In genomic region chr10:31927597-31928530, GRCh38 we compare ENCODE assay signal across 8 cellular contexts. TPM values are rescaled to one million over a fixed set of nuclear protein-coding genes. Genes with fewer than 3 reads are reported as not detected.
DNase-seq lines count a peak whose midpoint lies in the region; ATAC-seq and TF ChIP-seq lines count a peak whose summit lies in the region.

No MANE protein-coding gene starts in this region.

- no peak for TF ChIP-seq RAD21 in SK-N-SH (IDR thresholded peaks at IDR 0.05; ENCODE audit: low read length)

- H3K27me3 ChIP-seq in DND-41 (ENCODE audit: insufficient read depth, low read length, poor library complexity), result no peaks in the 10 kb centered on the region
- no peaks in the 10 kb centered on the region for H3K27me3 ChIP-seq in SK-N-SH (ENCODE audit: insufficient read depth)
- no peaks in the 10 kb centered on the region for H3K27me3 ChIP-seq in cardiac muscle cell

- H3K4me1 ChIP-seq in DND-41 (ENCODE audit: insufficient read depth, low read length) (peaks cover 37% of the 10 kb centered on the region), SK-N-SH (ENCODE audit: control insufficient read depth in 1 of 2, insufficient read depth in 2 of 2, low read depth in 1 of 2, low read length in 1 of 2) (peaks cover 7 to 13% of the 10 kb centered on the region in 2 experiments; a peak in 3 of 4 replicates), cardiac muscle cell (ENCODE audit: low read depth) (peaks cover 24% of the 10 kb centered on the region)

- no peaks in the 10 kb centered on the region for H3K36me3 Mint-ChIP-seq in osteocyte (ENCODE audit: unreplicated experiment)

- peak overlapping the region; percentile 92 for H2AFZ ChIP-seq in DND-41 (ENCODE audit: low read depth, low read length)
- H2AFZ ChIP-seq in SK-N-SH (ENCODE audit: low read depth), result peak overlapping the region; percentile 77

- no peaks in the 10 kb centered on the region for H3K9me3 Mint-ChIP-seq in osteocyte (ENCODE audit: unreplicated experiment)

- POLR2A ChIA-PET in SK-N-SH (lab: Yijun Ruan, JAX), result interaction anchor here (0.5 to 1.0 kb wide), 2 partner anchors 17 to 1143 kb away, joined by 3 read pairs; no protein-coding TSS in a partner anchor

- CTCF ChIA-PET in SK-N-SH (lab: Yijun Ruan, JAX), result interaction anchor here (0.5 to 1.3 kb wide), 4 partner anchors 9 to 79 kb away, joined by 3 to 4 read pairs (median 3); no protein-coding TSS in a partner anchor

- H3K9ac ChIP-seq in DND-41 (ENCODE audit: low read depth, low read length) (peak overlapping the region; percentile 89), SK-N-SH (peak overlapping the region; percentile 95)

- H3K36me3 ChIP-seq in DND-41 (ENCODE audit: insufficient read depth, low read length), result no peaks in the 10 kb centered on the region; the same call in 1 of the 2 replicates
- H3K36me3 ChIP-seq in SK-N-SH (replicated peaks in 1 of 2; ENCODE audit: control insufficient read depth in 1 of 2, insufficient read depth in 2 of 2, low read length in 1 of 2), result peaks cover 0 to 6% of the 10 kb centered on the region in 2 experiments
- no peaks in the 10 kb centered on the region for H3K36me3 ChIP-seq in cardiac muscle cell

- peak overlapping the region; percentile 86 for H3K4me3 Mint-ChIP-seq in osteocyte (ENCODE audit: unreplicated experiment)

- no peaks in the 10 kb centered on the region for H3K27me3 Mint-ChIP-seq in osteocyte (ENCODE audit: unreplicated experiment)

- peak overlapping the region; percentile 89 for H3K27ac Mint-ChIP-seq in osteocyte (ENCODE audit: unreplicated experiment)

- H4K20me1 ChIP-seq in DND-41 (ENCODE audit: insufficient read depth, low read length) (no peaks in the 10 kb centered on the region; the same call in 1 of the 2 replicates), SK-N-SH (ENCODE audit: insufficient read depth) (peaks cover 47% of the 10 kb centered on the region)

- ATAC-seq in DND-41 (ENCODE audit: insufficient read depth, low read depth) (peak; percentile 64), GM21528 (IDR thresholded peaks at IDR 0.05; ENCODE audit: low FRiP score, unreplicated experiment) (peak; percentile 35)

- DNase-seq in DND-41, result peak; percentile 86
- DNase-seq in HuH-7.5 (ENCODE audit: low spot score), result peak; percentile 44
- peak; percentile 84 for DNase-seq in SK-N-SH
- peak; percentile 6 for DNase-seq in activated naive CD8-positive, alpha-beta T cell treated with anti-CD3 and anti-CD28 coated beads, Interleukin-2, amount 50 U/mL, for 16 hours (ENCODE audit: low read depth, low spot score)
- peak; percentile 43 to 83 for DNase-seq in cardiac muscle cell (ENCODE audit: low read depth in 1 of 2, low spot score in 1 of 2)
- no peak for DNase-seq in osteocyte (ENCODE audit: extremely low spot score, unreplicated experiment)
- DNase-seq in HPDE6-E6E7 (ENCODE audit: extremely low spot score), result no peak

- H3K4me1 Mint-ChIP-seq in osteocyte (ENCODE audit: unreplicated experiment), result peaks cover 28% of the 10 kb centered on the region

- TF ChIP-seq CTCF in DND-41 (IDR thresholded peaks at IDR 0.05; ENCODE audit: borderline replicate concordance, extremely low read depth, low read length, poor library complexity, severe bottlenecking), result peak; percentile 34
- TF ChIP-seq CTCF in SK-N-SH (IDR thresholded peaks at IDR 0.05), result peak; percentile 51
- peak; percentile 35 for TF ChIP-seq CTCF in cardiac muscle cell (IDR thresholded peaks at IDR 0.05; ENCODE audit: low read depth, low read length)
- peak; percentile 42 for TF ChIP-seq CTCF in osteocyte (IDR thresholded peaks at IDR 0.05)

- H3K9me3 ChIP-seq in DND-41 (ENCODE audit: insufficient read depth, low read length, severe bottlenecking), result no peaks in the 10 kb centered on the region
- no peaks in the 10 kb centered on the region for H3K9me3 ChIP-seq in SK-N-SH
- no peaks in the 10 kb centered on the region for H3K9me3 ChIP-seq in cardiac muscle cell (ENCODE audit: low read depth)

- H3F3A ChIP-seq in SK-N-SH (replicated peaks; ENCODE audit: insufficient read depth), result peaks cover 24% of the 10 kb centered on the region

- no peaks in the 10 kb centered on the region for H3K9me2 ChIP-seq in SK-N-SH

- no peak for TF ChIP-seq EP300 in SK-N-SH (IDR thresholded peaks at IDR 0.05; ENCODE audit: borderline replicate concordance in 1 of 2, low read depth in 1 of 2, low read length in 1 of 2)

- H3K4me3 ChIP-seq in DND-41 (ENCODE audit: low read depth in 1 of 2, low read length in 2 of 2) (peak overlapping the region; percentile 41 to 83; a peak in 3 of 4 replicates), SK-N-SH (ENCODE audit: low read depth in 2 of 2, low read length in 1 of 2) (peak overlapping the region; percentile 94 to 96), cardiac muscle cell (peak overlapping the region; percentile 69)

- under 1% methylated on average over 22 of the region's 64 CpGs for WGBS in SK-N-SH (ENCODE audit: low lambda C conversion rate)

- H3K4me2 ChIP-seq in DND-41 (ENCODE audit: insufficient read depth, low read length), result peak overlapping the region; percentile 94
- H3K4me2 ChIP-seq in SK-N-SH, result peak overlapping the region; percentile 87

- peak overlapping the region; percentile 83 for H3K27ac ChIP-seq in DND-41 (ENCODE audit: low read length)
- H3K27ac ChIP-seq in SK-N-SH (ENCODE audit: low read depth in 2 of 2, low read length in 1 of 2), result peak overlapping the region; percentile 93 to 95
- peak overlapping the region; percentile 98 for H3K27ac ChIP-seq in cardiac muscle cell

- H3K79me2 ChIP-seq in DND-41 (ENCODE audit: insufficient read depth, low read length), result peaks cover 60% of the 10 kb centered on the region
- H3K79me2 ChIP-seq in SK-N-SH (ENCODE audit: insufficient read depth), result peaks cover 52% of the 10 kb centered on the region

TF ChIP-seq in SK-N-SH, 30 proteins besides CTCF, POLR2A, EP300 and RAD21:
- TF ChIP-seq USF2 (IDR thresholded peaks at IDR 0.05; ENCODE audit: borderline replicate concordance, low read depth, low read length), result no peak
- peak; percentile 50; the same call in 1 of the 2 replicates for TF ChIP-seq MAX (IDR thresholded peaks at IDR 0.05; ENCODE audit: low read depth)
- peak; percentile 72 for TF ChIP-seq GATA2 (CRISPR knock-in tag; IDR thresholded peaks at IDR 0.05)
- no peak for TF ChIP-seq USF1 (IDR thresholded peaks at IDR 0.05; ENCODE audit: borderline replicate concordance, low read depth)
- TF ChIP-seq ELF1 (IDR thresholded peaks at IDR 0.05), result 0 out of 2 replicates have a peak, but pooled peaks have one; percentile 34
- no peak for TF ChIP-seq PBX3 (IDR thresholded peaks at IDR 0.05)

RNA-seq across cellular contexts. Expression of gene ARHGAP12, which starts 0.8 kb away (rescaled TPM):
- polyA plus RNA-seq in SK-N-SH (2012; rRNA removed) (8.6 and 12.2 TPM in 2 replicates), cardiac muscle cell (12.7 and 18.7 TPM in 2 replicates)
- 12.2 and 14.3 TPM in 2 replicates for polyA plus RNA-seq in SK-N-SH (2012; cell fraction: cytosol; rRNA removed)
- polyA plus RNA-seq in SK-N-SH (2012; cell fraction: nucleus; rRNA removed), result 9.5 and 23.9 TPM in 2 replicates
- total RNA-seq in cardiac muscle cell (25.2 and 29.1 TPM in 2 replicates), osteocyte (18.8 and 20.8 TPM in 2 replicates)

Comparison
In these comparisons a context has a peak if more than half of its experiments do, and no peak if none do; other contexts are left out.
1. DNase-seq: peak in DND-41 (single experiment), HuH-7.5 (single experiment), SK-N-SH (single experiment), activated naive CD8-positive, alpha-beta T cell treated with anti-CD3 and anti-CD28 coated beads, Interleukin-2, amount 50 U/mL, for 16 hours (single experiment) and cardiac muscle cell (2 of 2); none in osteocyte (single experiment) and HPDE6-E6E7 (single experiment).
2. Peak in every context shown above with its lines, with median percentiles within 50 percentile points of each other: H3K27ac ChIP-seq, H3K4me3 ChIP-seq and CTCF ChIP-seq.